ENCODE assay signal across 1 cellular context in the genomic region with DNA sequence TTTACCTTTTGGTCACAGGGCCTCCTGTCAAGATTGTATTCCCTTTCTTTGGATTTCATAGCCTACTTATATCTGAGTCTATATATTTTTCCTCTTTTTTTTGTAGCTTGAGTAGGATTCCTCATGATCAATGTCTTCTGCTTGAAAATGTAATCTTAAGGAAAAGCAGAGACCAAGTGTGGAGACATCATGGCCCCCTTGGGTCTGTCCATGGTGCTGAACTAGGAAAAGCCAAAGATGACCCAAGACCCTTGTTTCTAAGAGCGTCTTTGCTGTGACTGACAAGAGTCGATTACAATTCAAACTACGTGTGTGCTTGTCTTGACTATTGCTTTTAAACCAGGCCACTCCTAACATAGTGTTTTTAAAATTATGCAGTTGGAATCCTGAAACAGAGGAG.
A peak's percentile ranks its signal among the peaks of the same experiment; 100 is the strongest.
TF ChIP-seq lines count a peak whose summit lies in the region.

No MANE protein-coding gene starts in this region.

TF ChIP-seq in GM23338, 12 proteins besides CTCF, POLR2A, EP300 and RAD21 (continued from another document):
- TF ChIP-seq, protein P1, sequence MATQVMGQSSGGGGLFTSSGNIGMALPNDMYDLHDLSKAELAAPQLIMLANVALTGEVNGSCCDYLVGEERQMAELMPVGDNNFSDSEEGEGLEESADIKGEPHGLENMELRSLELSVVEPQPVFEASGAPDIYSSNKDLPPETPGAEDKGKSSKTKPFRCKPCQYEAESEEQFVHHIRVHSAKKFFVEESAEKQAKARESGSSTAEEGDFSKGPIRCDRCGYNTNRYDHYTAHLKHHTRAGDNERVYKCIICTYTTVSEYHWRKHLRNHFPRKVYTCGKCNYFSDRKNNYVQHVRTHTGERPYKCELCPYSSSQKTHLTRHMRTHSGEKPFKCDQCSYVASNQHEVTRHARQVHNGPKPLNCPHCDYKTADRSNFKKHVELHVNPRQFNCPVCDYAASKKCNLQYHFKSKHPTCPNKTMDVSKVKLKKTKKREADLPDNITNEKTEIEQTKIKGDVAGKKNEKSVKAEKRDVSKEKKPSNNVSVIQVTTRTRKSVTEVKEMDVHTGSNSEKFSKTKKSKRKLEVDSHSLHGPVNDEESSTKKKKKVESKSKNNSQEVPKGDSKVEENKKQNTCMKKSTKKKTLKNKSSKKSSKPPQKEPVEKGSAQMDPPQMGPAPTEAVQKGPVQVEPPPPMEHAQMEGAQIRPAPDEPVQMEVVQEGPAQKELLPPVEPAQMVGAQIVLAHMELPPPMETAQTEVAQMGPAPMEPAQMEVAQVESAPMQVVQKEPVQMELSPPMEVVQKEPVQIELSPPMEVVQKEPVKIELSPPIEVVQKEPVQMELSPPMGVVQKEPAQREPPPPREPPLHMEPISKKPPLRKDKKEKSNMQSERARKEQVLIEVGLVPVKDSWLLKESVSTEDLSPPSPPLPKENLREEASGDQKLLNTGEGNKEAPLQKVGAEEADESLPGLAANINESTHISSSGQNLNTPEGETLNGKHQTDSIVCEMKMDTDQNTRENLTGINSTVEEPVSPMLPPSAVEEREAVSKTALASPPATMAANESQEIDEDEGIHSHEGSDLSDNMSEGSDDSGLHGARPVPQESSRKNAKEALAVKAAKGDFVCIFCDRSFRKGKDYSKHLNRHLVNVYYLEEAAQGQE (IDR thresholded peaks at IDR 0.05; ENCODE audit: unreplicated experiment), result peak; percentile 92
